ENCODE assay signal across 28 cellular contexts in genomic region chr21:31918250-31918775, GRCh38. TPM values are rescaled to one million over a fixed set of nuclear protein-coding genes. Genes with fewer than 3 reads are reported as not detected.
"Had no signal": no experiment of that assay in that cellular context is flagged by ENCODE, and none has a peak within 500 bp of the region (broad histone marks: within the 10 kb centered on the region; RNA-seq: fewer than 3 reads in every experiment).

No MANE protein-coding gene starts in this region.

- H3K9me3 Mint-ChIP-seq: activated T-cell treated with anti-CD3 and anti-CD28 coated beads, Interleukin-2, amount 50 U/mL, for 4 hours had no signal

- H3K4me3 Mint-ChIP-seq: activated naive CD8-positive, alpha-beta T cell treated with anti-CD3 and anti-CD28 coated beads for 36 hours; activated T-cell treated with anti-CD3 and anti-CD28 coated beads, Interleukin-2, amount 50 U/mL, for 4 hours; central memory CD8-positive, alpha-beta T cell; effector memory CD8-positive, alpha-beta T cell; memory B cell; naive B cell; neural progenitor cell; WTC11 had no signal

- H3K27ac Mint-ChIP-seq: activated naive CD8-positive, alpha-beta T cell treated with anti-CD3 and anti-CD28 coated beads for 36 hours; effector memory CD8-positive, alpha-beta T cell; memory B cell; naive B cell; neural progenitor cell; WTC11 had no signal

- DNase-seq: activated CD8-positive, alpha-beta memory T cell treated with anti-CD3 and anti-CD28 coated beads for 24 hours; activated CD8-positive, alpha-beta memory T cell treated with anti-CD3 and anti-CD28 coated beads, Interleukin-2, amount 50 U/mL, for 48 hours; activated naive CD4-positive, alpha-beta T cell treated with Interleukin-2 at 50 U/mL for 16 hours; activated naive CD8-positive, alpha-beta T cell treated with anti-CD3 and anti-CD28 coated beads for 36 hours; activated T-cell treated with anti-CD3 and anti-CD28 coated beads, Interleukin-2, amount 50 U/mL, for 4 hours; amniotic stem cell; colonic mucosa; dorsolateral prefrontal cortex; effector memory CD8-positive, alpha-beta T cell; esophagus squamous epithelium; heart left ventricle; left cardiac atrium; mucosa of descending colon; naive B cell; psoas muscle; stimulated activated CD4-positive, alpha-beta T cell treated with anti-CD3 and anti-CD28 coated beads, Interleukin-12 subunit alpha, Interleukin-12 subunit beta, amount 100 ng/mL, for 4 hours; stimulated activated CD4-positive, alpha-beta T cell treated with anti-CD3 and anti-CD28 coated beads, Interleukin-4, amount 100 ng/mL, for 4 hours; stimulated activated naive CD8-positive, alpha-beta T cell treated with anti-CD3 and anti-CD28 coated beads, Interleukin-15, Interleukin-2, amounts not matched to agents 100 U/mL and 50 U/mL, for 24 hours; T-helper 9 cell; thyroid gland had no signal

- H3K27me3 ChIP-seq: breast epithelium, colonic mucosa, dorsolateral prefrontal cortex, esophagus squamous epithelium, heart left ventricle, neural progenitor cell, right atrium auricular region, thyroid gland had no signal

- H3K27me3 Mint-ChIP-seq: activated naive CD8-positive, alpha-beta T cell treated with anti-CD3 and anti-CD28 coated beads for 36 hours had no signal

- H3K36me3 ChIP-seq: breast epithelium, colonic mucosa, esophagus squamous epithelium, gastroesophageal sphincter, heart left ventricle, neural progenitor cell, right atrium auricular region, thyroid gland had no signal

- H3K36me3 Mint-ChIP-seq: memory B cell, naive B cell had no signal

- H3K4me1 Mint-ChIP-seq: activated naive CD8-positive, alpha-beta T cell treated with anti-CD3 and anti-CD28 coated beads for 36 hours; central memory CD8-positive, alpha-beta T cell; memory B cell; naive B cell had no signal

- H3K27ac ChIP-seq: breast epithelium, colonic mucosa, dorsolateral prefrontal cortex, esophagus squamous epithelium, gastroesophageal sphincter, heart left ventricle, neural progenitor cell, psoas muscle, right atrium auricular region, thyroid gland had no signal

- H3K4me1 ChIP-seq: breast epithelium, colonic mucosa, esophagus squamous epithelium, gastroesophageal sphincter, heart left ventricle, neural progenitor cell, psoas muscle, right atrium auricular region had no signal

- H3K9me3 ChIP-seq: breast epithelium, colonic mucosa, esophagus squamous epithelium, gastroesophageal sphincter, mucosa of descending colon, psoas muscle, right atrium auricular region, thyroid gland had no signal

- H3K4me3 ChIP-seq: breast epithelium, colonic mucosa, dorsolateral prefrontal cortex, esophagus squamous epithelium, gastroesophageal sphincter, heart left ventricle, mucosa of descending colon, neural progenitor cell, psoas muscle, right atrium auricular region, thyroid gland had no signal

RNA-seq across cellular contexts. Expression of gene HUNK, which starts 45.5 kb away (rescaled TPM):
- total RNA-seq: T-helper 1 cell treated with Interleukin-12 subunit alpha and Interleukin-12 subunit beta and Interleukin-4 antibody, amounts not matched to agents 30 ng/mL and 1 ng/mL, for 36 hours had no signal
